In genomic region chr9:110021891-110022290, GRCh38 we compare ENCODE assay signal across 9 cellular contexts.
DNase-seq lines count a peak whose midpoint lies in the region; ATAC-seq and TF ChIP-seq lines count a peak whose summit lies in the region.
"Had no signal": no experiment of that assay in that cellular context is flagged by ENCODE, and none has a peak within 500 bp of the region (broad histone marks: within the 10 kb centered on the region; RNA-seq: fewer than 3 reads in every experiment).

No MANE protein-coding gene starts in this region.

- peak; percentile 94 for ATAC-seq in GM18519 (IDR thresholded peaks at IDR 0.05; ENCODE audit: low FRiP score, unreplicated experiment)
- ATAC-seq in GM21737 (IDR thresholded peaks at IDR 0.05; ENCODE audit: unreplicated experiment): peak; percentile 97
- peak; percentile 57 for ATAC-seq in left lobe of liver
- no peak for ATAC-seq in HG03097 (IDR thresholded peaks at IDR 0.05; ENCODE audit: low FRiP score, unreplicated experiment)
- ATAC-seq: body of pancreas had no signal

- no peaks in the 10 kb centered on the region for H4K20me1 ChIP-seq in MM.1S (ENCODE audit: insufficient read depth, low read length)
- no peaks in the 10 kb centered on the region for H4K20me1 ChIP-seq in mammary epithelial cell (ENCODE audit: insufficient read depth, low read length)

- no peak for TF ChIP-seq POLR2A in sigmoid colon (IDR thresholded peaks at IDR 0.05)

- CTCF ChIA-PET in mammary epithelial cell (lab: Charles Lee; ENCODE audit: low non-redundant PET) (no interaction called here), RWPE1 (lab: Yijun Ruan, JAX) (interaction anchor here (0.6 kb wide), 1 partner anchor 27 kb away, joined by 3 read pairs; no protein-coding TSS in a partner anchor)

- POLR2A ChIA-PET in RWPE1 (lab: Yijun Ruan, JAX; ENCODE audit: low non-redundant PET): no interaction called here

- H3K9ac ChIP-seq in MM.1S (ENCODE audit: low read length) (peak overlapping the region; percentile 5; the same call in 1 of the 2 replicates), mammary epithelial cell (ENCODE audit: insufficient read depth, low read length) (no peak overlapping the region)

- H2AFZ ChIP-seq in MM.1S (ENCODE audit: low read length): peak overlapping the region; percentile 28
- H2AFZ ChIP-seq in mammary epithelial cell (ENCODE audit: low read depth, low read length): no peak overlapping the region

- no peaks in the 10 kb centered on the region for H3K9me3 ChIP-seq in MM.1S (replicated peaks; ENCODE audit: insufficient read depth, low read length)
- H3K9me3 ChIP-seq in mammary epithelial cell (replicated peaks; ENCODE audit: insufficient read depth, low read length): no peaks in the 10 kb centered on the region
- H3K9me3 ChIP-seq in sigmoid colon: no peaks in the 10 kb centered on the region
- H3K9me3 ChIP-seq: body of pancreas had no signal

- in situ Hi-C loops in mammary epithelial cell (cut with MboI; ENCODE audit: low sequenced_read_pairs in 2 of 2): no loop called here

- peaks cover 9% of the 10 kb centered on the region; the same call in 1 of the 2 replicates for H3K4me1 ChIP-seq in MM.1S (ENCODE audit: low read length)
- no peaks in the 10 kb centered on the region for H3K4me1 ChIP-seq in mammary epithelial cell (ENCODE audit: insufficient read depth, low read length)
- no peaks in the 10 kb centered on the region for H3K4me1 ChIP-seq in sigmoid colon
- H3K4me1 ChIP-seq: body of pancreas had no signal

- TF ChIP-seq EP300 in sigmoid colon (IDR thresholded peaks at IDR 0.05): no peak

- H3K27me3 ChIP-seq in MM.1S (replicated peaks; ENCODE audit: insufficient read depth, low read length) (no peaks in the 10 kb centered on the region), mammary epithelial cell (ENCODE audit: insufficient read depth, low read length) (no peaks in the 10 kb centered on the region), sigmoid colon (no peaks in the 10 kb centered on the region)
- H3K27me3 ChIP-seq: body of pancreas had no signal

- TF ChIP-seq CTCF in MM.1S (IDR thresholded peaks at IDR 0.05; ENCODE audit: low read length) (no peak), mammary epithelial cell (conservative IDR thresholded peaks at IDR 0.05 in 1 of 2, IDR thresholded peaks at IDR 0.05 in 1 of 2; ENCODE audit: extremely low read depth in 1 of 2, insufficient read depth in 1 of 2, low read depth in 1 of 2, low read length in 2 of 2) (no peak), sigmoid colon (IDR thresholded peaks at IDR 0.05) (no peak), RWPE1 (conservative IDR thresholded peaks at IDR 0.05; ENCODE audit: low read depth) (no peak)

- no TSS peak for BruUV-seq in mammary epithelial cell (replicated peaks; lab: Mats Ljungman, UMichigan)

- dilution Hi-C loops in mammary epithelial cell (cut with HindIII; ENCODE audit: low sequenced_read_pairs): no loop called here

- DNase-seq in MM.1S: peak; percentile 53
- DNase-seq in left lobe of liver (ENCODE audit: low spot score): no peak
- DNase-seq in mammary epithelial cell: no peak
- no peak for DNase-seq in sigmoid colon
- DNase-seq in RWPE1 (ENCODE audit: low spot score): no peak

- 54% methylated on average over 2 of the region's 2 CpGs for WGBS in mammary epithelial cell (ENCODE audit: low coverage, missing lambda C conversion rate)
- WGBS in sigmoid colon, 2 donors: 43 to 82% methylated on average over 2 of the region's 2 CpGs

- intact Hi-C loops in mammary epithelial cell (cut with micrococcal nuclease) (no loop called here), sigmoid colon (cut with DNase I) (no loop called here)

- no peaks in the 10 kb centered on the region for H3K9me2 ChIP-seq in MM.1S (replicated peaks; ENCODE audit: insufficient read depth, low read length)

- peak overlapping the region; percentile 48 for H3K4me2 ChIP-seq in MM.1S (ENCODE audit: low read depth, low read length)
- H3K4me2 ChIP-seq in mammary epithelial cell (ENCODE audit: insufficient read depth, low read depth, low read length): no peak overlapping the region

- H3K4me3 ChIP-seq in MM.1S (ENCODE audit: low read length) (peak overlapping the region; percentile 2; the same call in 1 of the 2 replicates), mammary epithelial cell (replicated peaks in 1 of 3; ENCODE audit: insufficient read depth in 1 of 3, low read depth in 2 of 3, low read length in 3 of 3) (no peak overlapping the region), sigmoid colon (no peak overlapping the region)
- H3K4me3 ChIP-seq: body of pancreas had no signal

- no peaks in the 10 kb centered on the region for H3K79me2 ChIP-seq in MM.1S (ENCODE audit: low read length)
- no peaks in the 10 kb centered on the region for H3K79me2 ChIP-seq in mammary epithelial cell (ENCODE audit: insufficient read depth, low read length)

- H3K36me3 ChIP-seq in MM.1S (replicated peaks; ENCODE audit: insufficient read depth, low read length) (no peaks in the 10 kb centered on the region), mammary epithelial cell (ENCODE audit: insufficient read depth, low read length) (peaks cover 2% of the 10 kb centered on the region), sigmoid colon (no peaks in the 10 kb centered on the region)

- H3F3A ChIP-seq in MM.1S (ENCODE audit: insufficient read depth, low read length): 0 out of 2 replicates have a peak, but pooled peaks cover 3% of the 10 kb centered on the region

- H3K27ac ChIP-seq in MM.1S (ENCODE audit: low read length) (peak overlapping the region; percentile 45; the same call in 1 of the 2 replicates), mammary epithelial cell (ENCODE audit: insufficient read depth, low read depth, low read length) (no peak overlapping the region), sigmoid colon (no peak overlapping the region), RWPE1 (no peak overlapping the region)
- H3K27ac ChIP-seq: body of pancreas had no signal
